8 cellular contexts compared by ENCODE assay signal in genomic region chr1:224340711-224341384, GRCh38. TPM values are rescaled to one million over a fixed set of nuclear protein-coding genes. Genes with fewer than 3 reads are reported as not detected.
DNase-seq lines count a peak whose midpoint lies in the region; ATAC-seq, FAIRE-seq and TF ChIP-seq lines count a peak whose summit lies in the region.

No MANE protein-coding gene starts in this region.

- peak overlapping the region; percentile 33 to 63 (median 47) for H3K4me3 ChIP-seq in Peyer's patch
- H3K4me3 ChIP-seq in brain microvascular endothelial cell (ENCODE audit: low read depth, low read length) = peak overlapping the region; percentile 63
- peak overlapping the region; percentile 49 to 68 (median 64) for H3K4me3 ChIP-seq in HepG2 (replicated peaks in 1 of 3; ENCODE audit: insufficient read depth in 1 of 3, low read depth in 2 of 3, low read length in 3 of 3)

- CTCF ChIA-PET in HepG2 (lab: Yijun Ruan, JAX; ENCODE audit: low intra/inter-chr PET ratio, low total read pairs) = no interaction called here

- no peak for TF ChIP-seq POLR2A in Peyer's patch (IDR thresholded peaks at IDR 0.05)
- no peak for TF ChIP-seq POLR2A in HepG2 (IDR thresholded peaks at IDR 0.05; ENCODE audit: insufficient read depth in 1 of 2, low read depth in 2 of 2, low read length in 2 of 2)

- no peak overlapping the region for H2AFZ ChIP-seq in HepG2 (ENCODE audit: low read length)

- H3K36me3 ChIP-seq in Peyer's patch (no peaks in the 10 kb centered on the region), brain microvascular endothelial cell (replicated peaks) (no peaks in the 10 kb centered on the region), HepG2 (replicated peaks in 1 of 2; ENCODE audit: control insufficient read depth in 1 of 2, insufficient read depth in 2 of 2, low read length in 2 of 2) (no peaks in the 10 kb centered on the region)

- ATAC-seq in GM21619 (IDR thresholded peaks at IDR 0.05; ENCODE audit: unreplicated experiment) (peak; percentile 88), HepG2 (peak; percentile 80)

- no peak for TF ChIP-seq RAD21 in HepG2 (CRISPR knock-in tag; IDR thresholded peaks at IDR 0.05)

- H3K9ac ChIP-seq in HepG2 (ENCODE audit: insufficient read depth, low read depth, low read length) = 0 out of 2 replicates have a peak overlapping the region, but pooled peaks have one; percentile 8

- no peak for FAIRE-seq in HepG2 (lab: Jason Lieb, UNC)

- DNase-seq in CD1c-positive myeloid dendritic cell (ENCODE audit: extremely low spot score) = peak; percentile 10
- DNase-seq in Peyer's patch = peak; percentile 20 to 61 (median 60)
- no peak for DNase-seq in brain microvascular endothelial cell
- no peak for DNase-seq in HepG2 (ENCODE audit: low spot score)
- DNase-seq in stimulated activated naive CD4-positive, alpha-beta T cell (lab: John Stamatoyannopoulos, UW) = peak in 5 of 6 experiments; percentile 7 to 41 (median 26)
- DNase-seq in KBM-7 = no peak
- no peak for DNase-seq in NK-92 treated with Interleukin-12 subunit alpha and Interleukin-12 subunit beta, amount 100 ng/mL, for 24 hours (lab: John Stamatoyannopoulos, UW)

- H3K27me3 ChIP-seq in Peyer's patch (no peaks in the 10 kb centered on the region), brain microvascular endothelial cell (replicated peaks) (no peaks in the 10 kb centered on the region), HepG2 (ENCODE audit: control insufficient read depth in 1 of 2, insufficient read depth in 2 of 2, low read length in 2 of 2) (no peaks in the 10 kb centered on the region)

- POLR2A ChIA-PET in HepG2 (lab: Yijun Ruan, JAX) = no interaction called here

- WGBS in HepG2 (ENCODE audit: low lambda C conversion rate) = 53% methylated on average over 20 of the region's 31 CpGs

- TF ChIP-seq EP300 in HepG2 (IDR thresholded peaks at IDR 0.05; ENCODE audit: low read depth in 2 of 2, low read length in 2 of 2) (no peak), HepG2 (CRISPR knock-in tag; IDR thresholded peaks at IDR 0.05; ENCODE audit: borderline replicate concordance) (no peak)

- in situ Hi-C loops in brain microvascular endothelial cell (cut with HindIII; ENCODE audit: low pct_ligation_motif_present, low sequenced_read_pairs) (no loop called here), HepG2 (cut with HindIII; ENCODE audit: extremely low pct_ligation_motif_present, low pct_unique_long_range_greater_than_20kb) (no loop called here), KBM-7 (cut with MboI; ENCODE audit: low pct_unique_long_range_greater_than_20kb, low sequenced_read_pairs) (loop anchor here (25.0 kb wide), 1 partner anchor 604 kb away; no protein-coding TSS in a partner anchor)

- intact Hi-C loops in HepG2 (cut with micrococcal nuclease; ENCODE audit: unreplicated experiment) = no loop called here

- no peaks in the 10 kb centered on the region for H4K20me1 ChIP-seq in HepG2 (ENCODE audit: insufficient read depth, low read length)

- TF ChIP-seq CTCF in Peyer's patch (IDR thresholded peaks at IDR 0.05) (no peak), brain microvascular endothelial cell (IDR thresholded peaks at IDR 0.05; ENCODE audit: low read depth, low read length, missing control alignments) (no peak), HepG2 (CRISPR knock-in tag; IDR thresholded peaks at IDR 0.05) (no peak)

- peaks cover 0 to 14% (median 9%) of the 10 kb centered on the region in 4 donors for H3K9me3 ChIP-seq in Peyer's patch
- H3K9me3 ChIP-seq in HepG2 (ENCODE audit: low read length) = peaks cover 18% of the 10 kb centered on the region

- BruUV-seq in HepG2 (replicated peaks; lab: Mats Ljungman, UMichigan) = TSS peak; percentile 46

- H3K27ac ChIP-seq in Peyer's patch (no peak overlapping the region), brain microvascular endothelial cell (no peak overlapping the region), HepG2 (ENCODE audit: extremely low read length, insufficient read depth, low read length) (no peak overlapping the region)

- no peaks in the 10 kb centered on the region for H3K79me2 ChIP-seq in HepG2 (ENCODE audit: insufficient read depth, low read length)

- peak overlapping the region; percentile 68 for H3K4me2 ChIP-seq in HepG2 (ENCODE audit: low read depth, low read length)

- H3K4me1 ChIP-seq in Peyer's patch (peaks cover 0 to 9% (median 0%) of the 10 kb centered on the region in 4 donors), HepG2 (ENCODE audit: insufficient read depth, low read length) (peaks cover 16% of the 10 kb centered on the region)

TF ChIP-seq in HepG2, 621 proteins besides CTCF, POLR2A, EP300 and RAD21 (continues in another document):
- TF ChIP-seq ZMYM3 (CRISPR knock-in tag; IDR thresholded peaks at IDR 0.05) = 0 out of 2 replicates have a peak, but pooled peaks have one; percentile 33
- TF ChIP-seq MAF1 (CRISPR knock-in tag; IDR thresholded peaks at IDR 0.05; ENCODE audit: borderline replicate concordance) = no peak
- no peak for TF ChIP-seq ZFP37 (CRISPR knock-in tag; IDR thresholded peaks at IDR 0.05; ENCODE audit: borderline replicate concordance)
- peak; percentile 20 for TF ChIP-seq HNRNPLL (IDR thresholded peaks at IDR 0.05; ENCODE audit: low read depth, low read length, poor library complexity, severe bottlenecking)
- peak; percentile 29; the same call in 1 of the 2 replicates for TF ChIP-seq GABPB1 (CRISPR knock-in tag; IDR thresholded peaks at IDR 0.05)
- no peak for TF ChIP-seq ZSCAN21 (CRISPR knock-in tag; IDR thresholded peaks at IDR 0.05; ENCODE audit: borderline replicate concordance)
- peak; percentile 15; the same call in 1 of the 2 replicates for TF ChIP-seq RXRA (CRISPR knock-in tag; IDR thresholded peaks at IDR 0.05)
- TF ChIP-seq HNRNPL (IDR thresholded peaks at IDR 0.05; ENCODE audit: low read depth, low read length) = 0 out of 2 replicates have a peak, but pooled peaks have one; percentile 43
- TF ChIP-seq ZNF768 (CRISPR knock-in tag; IDR thresholded peaks at IDR 0.05) = peak; percentile 53; the same call in 1 of the 2 replicates

RNA-seq across cellular contexts. Expression of gene NVL, which starts 10.9 kb away (rescaled TPM):
- total RNA-seq in Peyer's patch = 10 to 100 TPM; 26.6 to 96.6 (median 38.3) TPM
- 18.2 and 21.0 TPM in 2 replicates for total RNA-seq in HepG2 (2016; rRNA removed; fragmentation: Illumina TruSeq; extraction: Trizol)
- 7.4 and 8.8 TPM in 2 replicates for total RNA-seq in HepG2 (2016; cell fraction: cytosol; rRNA removed; fragmentation: Illumina TruSeq; extraction: Trizol; ENCODE audit: low read depth)
- 21.2 and 22.7 TPM in 2 replicates for total RNA-seq in HepG2 (2016; cell fraction: insoluble cytoplasmic fraction; rRNA removed; fragmentation: Illumina TruSeq; extraction: Trizol)
- 10.7 and 11.3 TPM in 2 replicates for total RNA-seq in HepG2 (2016; cell fraction: membrane; rRNA removed; fragmentation: Illumina TruSeq; extraction: Trizol)
- total RNA-seq in HepG2 (2016; cell fraction: nucleus; rRNA removed; fragmentation: Illumina TruSeq; extraction: Trizol) = 35.2 and 36.4 TPM in 2 replicates
- 7.6 and 8.3 TPM in 2 replicates for polyA plus RNA-seq in HepG2 (2011; rRNA removed)
- 4.7 and 6.7 TPM in 2 replicates for polyA plus RNA-seq in HepG2 (2011; cell fraction: cytosol; rRNA removed)
- polyA plus RNA-seq in HepG2 (2011; cell fraction: nucleus; rRNA removed) = 7.7 and 8.8 TPM in 2 replicates
- 8.4 and 8.9 TPM in 2 replicates for polyA plus RNA-seq in HepG2 (2012)
- 4.2 and 5.2 TPM in 2 replicates for polyA plus RNA-seq in HepG2 (2016; cell fraction: cytosol; fragmentation: Illumina TruSeq; extraction: Trizol; ENCODE audit: low read depth)
- polyA plus RNA-seq in HepG2 (2016; cell fraction: insoluble cytoplasmic fraction; fragmentation: Illumina TruSeq; extraction: Trizol; ENCODE audit: low read depth) = 17.3 and 18.5 TPM in 2 replicates
- polyA plus RNA-seq in HepG2 (2016; cell fraction: membrane; fragmentation: Illumina TruSeq; extraction: Trizol; ENCODE audit: low read depth) = 6.9 and 8.0 TPM in 2 replicates
- 24.4 and 33.8 TPM in 2 replicates for polyA plus RNA-seq in HepG2 (2016; cell fraction: nucleus; fragmentation: Illumina TruSeq; extraction: Trizol; ENCODE audit: insufficient read depth, low read depth)
- 7.1 and 34.1 TPM in 2 replicates for polyA minus RNA-seq in HepG2 (2011; rRNA and poly(A)+ RNA removed; ENCODE audit: low replicate concordance)
- 6.9 and 7.8 TPM in 2 replicates for polyA minus RNA-seq in HepG2 (2011; cell fraction: cytosol; rRNA and poly(A)+ RNA removed)
- 32.3 and 38.8 TPM in 2 replicates for polyA minus RNA-seq in HepG2 (2011; cell fraction: nucleus; rRNA and poly(A)+ RNA removed)

RNA-seq across cellular contexts. Expression of gene CNIH4, which starts 15.8 kb away (rescaled TPM):
- total RNA-seq in Peyer's patch (10 to 100 TPM; 19.8 to 77.8 (median 47.0) TPM), HepG2 (2016; rRNA removed; fragmentation: Illumina TruSeq; extraction: Trizol) (30.3 and 51.8 TPM in 2 replicates)
- 22.2 and 22.5 TPM in 2 replicates for total RNA-seq in HepG2 (2016; cell fraction: cytosol; rRNA removed; fragmentation: Illumina TruSeq; extraction: Trizol; ENCODE audit: low read depth)
- total RNA-seq in HepG2 (2016; cell fraction: insoluble cytoplasmic fraction; rRNA removed; fragmentation: Illumina TruSeq; extraction: Trizol) = 35.5 and 50.0 TPM in 2 replicates
- total RNA-seq in HepG2 (2016; cell fraction: membrane; rRNA removed; fragmentation: Illumina TruSeq; extraction: Trizol) = 23.2 and 27.4 TPM in 2 replicates
- total RNA-seq in HepG2 (2016; cell fraction: nucleus; rRNA removed; fragmentation: Illumina TruSeq; extraction: Trizol) = 36.2 and 41.0 TPM in 2 replicates
- 50.4 and 52.9 TPM in 2 replicates for polyA plus RNA-seq in HepG2 (2011; rRNA removed)
- polyA plus RNA-seq in HepG2 (2011; cell fraction: cytosol; rRNA removed) = 35.6 and 59.3 TPM in 2 replicates
- polyA plus RNA-seq in HepG2 (2011; cell fraction: nucleus; rRNA removed) = 15.6 and 17.8 TPM in 2 replicates
- 43.8 and 59.5 TPM in 2 replicates for polyA plus RNA-seq in HepG2 (2012)
- polyA plus RNA-seq in HepG2 (2016; cell fraction: cytosol; fragmentation: Illumina TruSeq; extraction: Trizol; ENCODE audit: low read depth) = 22.0 and 24.7 TPM in 2 replicates
- 31.4 and 34.0 TPM in 2 replicates for polyA plus RNA-seq in HepG2 (2016; cell fraction: insoluble cytoplasmic fraction; fragmentation: Illumina TruSeq; extraction: Trizol; ENCODE audit: low read depth)
- polyA plus RNA-seq in HepG2 (2016; cell fraction: membrane; fragmentation: Illumina TruSeq; extraction: Trizol; ENCODE audit: low read depth) = 22.1 and 23.7 TPM in 2 replicates
- polyA plus RNA-seq in HepG2 (2016; cell fraction: nucleus; fragmentation: Illumina TruSeq; extraction: Trizol; ENCODE audit: insufficient read depth, low read depth) = 73.2 and 75.9 TPM in 2 replicates
- 26.3 and 42.7 TPM in 2 replicates for polyA minus RNA-seq in HepG2 (2011; rRNA and poly(A)+ RNA removed; ENCODE audit: low replicate concordance)
- 7.6 and 13.7 TPM in 2 replicates for polyA minus RNA-seq in HepG2 (2011; cell fraction: cytosol; rRNA and poly(A)+ RNA removed)
- polyA minus RNA-seq in HepG2 (2011; cell fraction: nucleus; rRNA and poly(A)+ RNA removed) = 13.1 and 13.3 TPM in 2 replicates

Comparison
In these comparisons a context has a peak if more than half of its experiments do, and no peak if none do; other contexts are left out.
1. DNase-seq: peak in CD1c-positive myeloid dendritic cell (single experiment), Peyer's patch (3 of 3) and stimulated activated naive CD4-positive, alpha-beta T cell (5 of 6); none in brain microvascular endothelial cell (single experiment), HepG2 (single experiment), KBM-7 (single experiment) and NK-92 treated with Interleukin-12 subunit alpha and Interleukin-12 subunit beta, amount 100 ng/mL, for 24 hours (single experiment).
2. Peak in every context shown above with its lines, with median percentiles within 50 percentile points of each other: H3K4me3 ChIP-seq.